Comparison of ENCODE assay signal across 31 cellular contexts in the genomic region with DNA sequence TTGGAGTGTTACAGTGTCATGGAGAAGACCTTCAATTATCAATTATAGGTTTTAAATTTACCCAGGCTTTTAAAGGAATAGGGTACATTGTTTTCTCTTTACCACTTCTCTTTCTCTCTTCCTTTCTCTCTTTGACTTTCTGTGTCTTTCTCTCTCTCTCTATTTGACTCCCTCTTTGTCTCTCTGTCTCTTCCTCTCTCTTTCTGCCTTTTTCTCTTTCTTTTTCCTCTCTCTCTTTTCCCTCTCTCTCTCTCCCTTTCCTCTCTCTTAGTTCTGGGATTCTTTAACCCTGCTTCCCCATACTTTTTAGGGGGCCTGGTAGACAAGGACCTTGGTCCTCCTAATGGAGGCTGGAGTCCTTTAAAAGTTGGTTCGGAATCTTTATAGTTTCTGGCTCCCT. TPM values are rescaled to one million over a fixed set of nuclear protein-coding genes. Genes with fewer than 3 reads are reported as not detected.
"Had no signal": no experiment of that assay in that cellular context is flagged by ENCODE, and none has a peak within 500 bp of the region (broad histone marks: within the 10 kb centered on the region; RNA-seq: fewer than 3 reads in every experiment).

No MANE protein-coding gene starts in this region.

- H3K4me3 ChIP-seq: stomach, suprapubic skin, testis, thoracic aorta, thyroid gland, tibial artery, tibial nerve, transverse colon, upper lobe of left lung, upper lobe of right lung, uterus, vagina had no signal

- FAIRE-seq: urothelium cell line had no signal

- H3K36me3 Mint-ChIP-seq: stimulated activated effector memory CD8-positive, alpha-beta T cell treated with anti-CD3 and anti-CD28 coated beads, Interleukin-12 subunit alpha, Interleukin-12 subunit beta, amount 100 ng/mL, for 72 hours; type B pancreatic cell had no signal

- H3K27ac ChIP-seq: stomach, suprapubic skin, testis, thoracic aorta, thyroid gland, tibial artery, tibial nerve, transverse colon, upper lobe of left lung, upper lobe of right lung, uterus, vagina had no signal

- H3K4me1 ChIP-seq: stomach, suprapubic skin, testis, thyroid gland, tibial artery, tibial nerve, transverse colon, upper lobe of left lung, upper lobe of right lung, uterus, vagina had no signal

- H3K9me3 ChIP-seq: testis, thyroid gland, uterus, vagina had no signal

- H3K4me1 Mint-ChIP-seq: stimulated activated effector memory CD8-positive, alpha-beta T cell treated with anti-CD3 and anti-CD28 coated beads, Interleukin-12 subunit alpha, Interleukin-12 subunit beta, amount 100 ng/mL, for 72 hours; stimulated activated memory B cell treated with anti-CD40 and anti-IgM and Interleukin-4, amounts not matched to agents 10 μg/mL and 1 μg/mL and 100 μg/mL, for 72 hours; stimulated activated naive B cell treated with anti-CD40 and anti-IgM and Interleukin-4, amounts not matched to agents 10 μg/mL and 1 μg/mL and 100 μg/mL, for 72 hours; stimulated activated naive CD8-positive, alpha-beta T cell treated with anti-CD3 and anti-CD28 coated beads, Interleukin-15, amount 100 ng/mL, for 72 hours had no signal

- H3K36me3 ChIP-seq: stomach, suprapubic skin, thoracic aorta, thyroid gland, tibial artery, tibial nerve, transverse colon, upper lobe of left lung, upper lobe of right lung, uterus, vagina had no signal

- H3K27me3 ChIP-seq: suprapubic skin, testis, thyroid gland, tibial nerve, transverse colon, upper lobe of left lung, upper lobe of right lung, uterus, vagina had no signal

- H3K4me3 Mint-ChIP-seq: stimulated activated effector memory CD8-positive, alpha-beta T cell treated with anti-CD3 and anti-CD28 coated beads, Interleukin-12 subunit alpha, Interleukin-12 subunit beta, amount 100 ng/mL, for 72 hours; stimulated activated memory B cell treated with anti-CD40 and anti-IgM and Interleukin-4, amounts not matched to agents 10 μg/mL and 1 μg/mL and 100 μg/mL, for 72 hours; stimulated activated naive B cell treated with anti-CD40 and anti-IgM and Interleukin-4, amounts not matched to agents 10 μg/mL and 1 μg/mL and 100 μg/mL, for 72 hours; stimulated activated naive CD8-positive, alpha-beta T cell treated with anti-CD3 and anti-CD28 coated beads, Interleukin-15, amount 100 ng/mL, for 72 hours; stimulated activated naive CD8-positive, alpha-beta T cell treated with anti-CD3 and anti-CD28 coated beads, Interleukin-15, Interleukin-2, amounts not matched to agents 100 ng/mL and 50 ng/mL, for 24 hours; type B pancreatic cell had no signal

- H3K27ac Mint-ChIP-seq: stimulated activated effector memory CD8-positive, alpha-beta T cell treated with anti-CD3 and anti-CD28 coated beads, Interleukin-12 subunit alpha, Interleukin-12 subunit beta, amount 100 ng/mL, for 72 hours; stimulated activated memory B cell treated with anti-CD40 and anti-IgM and Interleukin-4, amounts not matched to agents 10 μg/mL and 1 μg/mL and 100 μg/mL, for 72 hours; stimulated activated naive B cell treated with anti-CD40 and anti-IgM and Interleukin-4, amounts not matched to agents 10 μg/mL and 1 μg/mL and 100 μg/mL, for 72 hours; stimulated activated naive CD8-positive, alpha-beta T cell treated with anti-CD3 and anti-CD28 coated beads, Interleukin-15, Interleukin-2, amounts not matched to agents 100 ng/mL and 50 ng/mL, for 24 hours; type B pancreatic cell had no signal

- DNase-seq: stimulated activated CD4-positive, alpha-beta T cell treated with anti-CD3 and anti-CD28 coated beads, Interleukin-2, amount 100 ng/mL, for 48 hours; stimulated activated CD4-positive, alpha-beta T cell treated with anti-CD3 and anti-CD28 coated beads, Interleukin-4, amount 100 ng/mL, for 1 hour; stimulated activated CD4-positive, alpha-beta T cell treated with anti-CD3 and anti-CD28 coated beads, Interleukin-4, amount 100 ng/mL, for 24 hours; stimulated activated CD4-positive, alpha-beta T cell treated with anti-CD3 and anti-CD28 coated beads, Interleukin-4, amount 100 ng/mL, for 4 hours; stimulated activated CD8-positive, alpha-beta memory T cell treated with anti-CD3 and anti-CD28 coated beads, Interleukin-4, amount 100 ng/mL, for 48 hours; stimulated activated naive B cell treated with anti-CD40 and anti-IgM and Interleukin-4, amounts not matched to agents 10 μg/mL and 1 μg/mL and 100 μg/mL, for 72 hours; stimulated activated naive CD4-positive, alpha-beta T cell; stimulated activated naive CD4-positive, alpha-beta T cell treated with Interleukin-2 at 50 U/mL for 16 hours; stimulated activated naive CD8-positive, alpha-beta T cell treated with anti-CD3 and anti-CD28 coated beads, Interleukin-15, amount 100 ng/mL, for 72 hours; stimulated activated naive CD8-positive, alpha-beta T cell treated with anti-CD3 and anti-CD28 coated beads, Interleukin-15, Interleukin-2, amounts not matched to agents 100 U/mL and 50 U/mL, for 24 hours; stomach; substantia nigra; testis; thyroid gland; tibial artery; transverse colon; trophoblast cell; upper lobe of left lung; upper lobe of right lung; uterus had no signal

- ATAC-seq: stimulated activated effector memory CD8-positive, alpha-beta T cell treated with anti-CD3 and anti-CD28 coated beads, Interleukin-12 subunit alpha, Interleukin-12 subunit beta, amount 100 ng/mL, for 72 hours; stimulated activated memory B cell treated with anti-CD40 and anti-IgM and Interleukin-4, amounts not matched to agents 10 μg/mL and 1 μg/mL and 100 μg/mL, for 72 hours; stimulated activated naive B cell treated with anti-CD40 and anti-IgM and Interleukin-4, amounts not matched to agents 10 μg/mL and 1 μg/mL and 100 μg/mL, for 72 hours; stimulated activated naive CD8-positive, alpha-beta T cell treated with anti-CD3 and anti-CD28 coated beads, Interleukin-15, amount 100 ng/mL, for 72 hours; stimulated activated naive CD8-positive, alpha-beta T cell treated with anti-CD3 and anti-CD28 coated beads, Interleukin-15, Interleukin-2, amounts not matched to agents 100 U/mL and 50 U/mL, for 24 hours; upper lobe of right lung had no signal

RNA-seq across cellular contexts. Expression of a gene that starts 50.2 kb away (rescaled TPM):
- total RNA-seq: subcutaneous adipose tissue, temporal lobe, testis, thoracic aorta, thyroid gland, tibial nerve, upper lobe of right lung, uterus had no signal
